Comparison of ENCODE assay signal across 12 cellular contexts in the genomic region with DNA sequence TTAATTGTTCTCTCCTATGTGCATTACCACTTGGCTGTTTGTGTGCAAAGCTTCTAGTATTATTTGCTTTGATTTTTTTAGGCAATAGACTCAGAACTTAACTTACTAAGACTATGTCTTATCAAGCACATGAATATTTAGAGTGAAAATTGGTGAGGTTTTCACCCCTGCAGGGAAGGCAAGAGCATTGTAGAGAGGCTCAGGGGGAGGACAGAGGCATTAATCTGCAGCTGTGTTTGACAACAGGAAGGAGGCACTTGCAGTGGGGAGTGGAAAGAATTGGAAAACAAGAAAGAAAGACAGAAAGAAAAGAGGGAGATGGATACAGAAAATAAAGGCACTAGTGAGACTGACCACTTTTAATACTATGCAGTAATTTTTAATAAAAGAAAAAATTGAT.
"Had no signal": no experiment of that assay in that cellular context is flagged by ENCODE, and none has a peak within 500 bp of the region (broad histone marks: within the 10 kb centered on the region; RNA-seq: fewer than 3 reads in every experiment).

No MANE protein-coding gene starts in this region.

- DNase-seq: activated CD4-positive, alpha-beta T cell treated with anti-CD3 and anti-CD28 coated beads for 4 hours; activated CD8-positive, alpha-beta T cell treated with anti-CD3 and anti-CD28 coated beads for 36 hours; activated effector memory CD4-positive, alpha-beta T cell treated with anti-CD3 and anti-CD28 coated beads, Interleukin-2, amount 50 U/mL, for 16 hours; activated T-cell treated with anti-CD3 and anti-CD28 coated beads, Interleukin-2, amount 50 U/mL, for 48 hours; adrenal gland; caudate nucleus; ovary; right lobe of liver; stimulated activated CD4-positive, alpha-beta T cell treated with anti-CD3 and anti-CD28 coated beads, Interleukin-4, amount 100 ng/mL, for 4 hours; stimulated activated CD8-positive, alpha-beta memory T cell treated with anti-CD3 and anti-CD28 coated beads, Interleukin-4, amount 100 ng/mL, for 48 hours; stimulated activated naive CD4-positive, alpha-beta T cell treated with Interleukin-2 at 50 U/mL for 16 hours; substantia nigra had no signal
